In the genomic region with DNA sequence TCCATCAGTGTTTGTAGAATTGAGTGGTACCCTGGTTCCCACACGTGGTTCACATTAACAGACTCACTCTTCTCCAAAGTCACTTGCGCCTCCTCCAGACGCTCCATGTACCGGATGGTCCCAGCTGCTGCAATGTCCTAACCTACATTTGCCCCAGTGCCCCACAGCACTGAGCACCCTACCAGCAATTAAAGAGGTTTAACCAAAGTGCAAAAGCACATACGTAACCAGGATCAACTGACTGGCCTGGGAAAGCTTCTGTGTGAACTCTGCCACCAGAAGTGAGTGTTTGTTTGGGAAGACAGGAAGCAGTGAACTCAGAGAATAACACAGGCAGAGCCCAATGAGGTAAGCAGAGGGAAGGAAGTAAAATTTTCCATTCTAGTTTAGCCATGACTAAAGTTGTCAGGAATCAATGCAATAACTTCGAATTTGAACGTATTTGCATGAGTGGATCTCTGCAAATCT, we compare ENCODE assay signal across 9 cellular contexts. TPM values are rescaled to one million over a fixed set of nuclear protein-coding genes. Genes with fewer than 3 reads are reported as not detected.
DNase-seq lines count a peak whose midpoint lies in the region; ATAC-seq and TF ChIP-seq lines count a peak whose summit lies in the region.
"Had no signal": no experiment of that assay in that cellular context is flagged by ENCODE, and none has a peak within 500 bp of the region (broad histone marks: within the 10 kb centered on the region; RNA-seq: fewer than 3 reads in every experiment).

No MANE protein-coding gene starts in this region.

- H3K27ac Mint-ChIP-seq in activated naive CD8-positive, alpha-beta T cell treated with anti-CD3 and anti-CD28 coated beads, Interleukin-2, amount 10 ng/mL, durations not matched to agents 7 days and 5 days: no peak overlapping the region
- H3K27ac Mint-ChIP-seq in stimulated activated effector memory CD8-positive, alpha-beta T cell treated with anti-CD3 and anti-CD28 coated beads, Interleukin-12 subunit alpha, Interleukin-12 subunit beta, amount 100 ng/mL, for 72 hours: no peak overlapping the region

- H3K9me3 Mint-ChIP-seq in activated naive CD8-positive, alpha-beta T cell treated with anti-CD3 and anti-CD28 coated beads, Interleukin-2, amount 10 ng/mL, durations not matched to agents 7 days and 5 days: no peaks in the 10 kb centered on the region
- H3K9me3 Mint-ChIP-seq in stimulated activated effector memory CD8-positive, alpha-beta T cell treated with anti-CD3 and anti-CD28 coated beads, Interleukin-12 subunit alpha, Interleukin-12 subunit beta, amount 100 ng/mL, for 72 hours: no peaks in the 10 kb centered on the region

- peaks cover 35% of the 10 kb centered on the region for H3K27me3 Mint-ChIP-seq in activated naive CD8-positive, alpha-beta T cell treated with anti-CD3 and anti-CD28 coated beads, Interleukin-2, amount 10 ng/mL, durations not matched to agents 7 days and 5 days

- ATAC-seq in activated naive CD8-positive, alpha-beta T cell treated with anti-CD3 and anti-CD28 coated beads, Interleukin-2, amount 10 ng/mL, durations not matched to agents 7 days and 5 days (ENCODE audit: low read depth): peak; percentile 45
- ATAC-seq in stimulated activated effector memory CD8-positive, alpha-beta T cell treated with anti-CD3 and anti-CD28 coated beads, Interleukin-12 subunit alpha, Interleukin-12 subunit beta, amount 100 ng/mL, for 72 hours: peak; percentile 81
- no peak for ATAC-seq in GM19463 (IDR thresholded peaks at IDR 0.05; ENCODE audit: unreplicated experiment)
- ATAC-seq in HG03439 (IDR thresholded peaks at IDR 0.05; ENCODE audit: unreplicated experiment): no peak

- H3K27ac ChIP-seq in right atrium auricular region: peak overlapping the region; percentile 54 to 75

- POLR2A ChIA-PET in activated naive CD8-positive, alpha-beta T cell treated with anti-CD3 and anti-CD28 coated beads, Interleukin-2, amount 10 ng/mL, durations not matched to agents 7 days and 5 days (lab: Charles Lee): no interaction called here

- H3K36me3 Mint-ChIP-seq in activated naive CD8-positive, alpha-beta T cell treated with anti-CD3 and anti-CD28 coated beads, Interleukin-2, amount 10 ng/mL, durations not matched to agents 7 days and 5 days: no peaks in the 10 kb centered on the region
- no peaks in the 10 kb centered on the region for H3K36me3 Mint-ChIP-seq in stimulated activated effector memory CD8-positive, alpha-beta T cell treated with anti-CD3 and anti-CD28 coated beads, Interleukin-12 subunit alpha, Interleukin-12 subunit beta, amount 100 ng/mL, for 72 hours

- no peaks in the 10 kb centered on the region for H3K36me3 ChIP-seq in right atrium auricular region

- DNase-seq in HFF-Myc (ENCODE audit: extremely low read depth, low read depth) (peak; percentile 74), right atrium auricular region (ENCODE audit: low spot score) (peak; percentile 83), NCI-H774 (lab: John Stamatoyannopoulos, UW) (no peak)
- DNase-seq in activated naive CD8-positive, alpha-beta T cell treated with anti-CD3 and anti-CD28 coated beads, Interleukin-2, amount 10 ng/mL, durations not matched to agents 7 days and 5 days: no peak
- DNase-seq in stimulated activated effector memory CD8-positive, alpha-beta T cell treated with anti-CD3 and anti-CD28 coated beads, Interleukin-12 subunit alpha, Interleukin-12 subunit beta, amount 100 ng/mL, for 72 hours (ENCODE audit: low spot score in 2 of 2): no peak
- DNase-seq: Karpas-422 had no signal

- no peaks in the 10 kb centered on the region for H3K27me3 ChIP-seq in right atrium auricular region

- no peaks in the 10 kb centered on the region for H3K9me3 ChIP-seq in right atrium auricular region

- peaks cover 0 to 13% of the 10 kb centered on the region in 2 donors for H3K4me1 ChIP-seq in right atrium auricular region

- H3K4me1 Mint-ChIP-seq in activated naive CD8-positive, alpha-beta T cell treated with anti-CD3 and anti-CD28 coated beads, Interleukin-2, amount 10 ng/mL, durations not matched to agents 7 days and 5 days: peaks cover 11% of the 10 kb centered on the region
- peaks cover 25% of the 10 kb centered on the region for H3K4me1 Mint-ChIP-seq in stimulated activated effector memory CD8-positive, alpha-beta T cell treated with anti-CD3 and anti-CD28 coated beads, Interleukin-12 subunit alpha, Interleukin-12 subunit beta, amount 100 ng/mL, for 72 hours

- H3K4me3 Mint-ChIP-seq in activated naive CD8-positive, alpha-beta T cell treated with anti-CD3 and anti-CD28 coated beads, Interleukin-2, amount 10 ng/mL, durations not matched to agents 7 days and 5 days: no peak overlapping the region
- no peak overlapping the region for H3K4me3 Mint-ChIP-seq in stimulated activated effector memory CD8-positive, alpha-beta T cell treated with anti-CD3 and anti-CD28 coated beads, Interleukin-12 subunit alpha, Interleukin-12 subunit beta, amount 100 ng/mL, for 72 hours

- TF ChIP-seq CTCF in HFF-Myc (IDR thresholded peaks at IDR 0.05; ENCODE audit: low read depth, low read length, missing control alignments): no peak
- no peak for TF ChIP-seq CTCF in right atrium auricular region (IDR thresholded peaks at IDR 0.05)

- no peak overlapping the region for H3K4me3 ChIP-seq in HFF-Myc (replicated peaks; ENCODE audit: low read depth, low read length)
- no peak overlapping the region for H3K4me3 ChIP-seq in right atrium auricular region

RNA-seq across cellular contexts. Expression of a gene that starts 7.3 kb away (rescaled TPM):
- total RNA-seq in activated naive CD8-positive, alpha-beta T cell treated with anti-CD3 and anti-CD28 coated beads, Interleukin-2, amount 10 ng/mL, durations not matched to agents 7 days and 5 days: not detected
- total RNA-seq in right atrium auricular region: 10 to 100 TPM; 37.4 to 42.4 TPM
- total RNA-seq: T-helper 2 cell treated with Interferon-gamma antibody and Interleukin-4, amounts not matched to agents 100 ng/mL and 5 ng/mL, for 36 hours had no signal

RNA-seq across cellular contexts. Expression of a gene that starts 33.7 kb away (rescaled TPM):
- total RNA-seq in activated naive CD8-positive, alpha-beta T cell treated with anti-CD3 and anti-CD28 coated beads, Interleukin-2, amount 10 ng/mL, durations not matched to agents 7 days and 5 days: not detected
- not detected for total RNA-seq in right atrium auricular region
- total RNA-seq: T-helper 2 cell treated with Interferon-gamma antibody and Interleukin-4, amounts not matched to agents 100 ng/mL and 5 ng/mL, for 36 hours had no signal

Comparison
In these comparisons a context has a peak if more than half of its experiments do, and no peak if none do; other contexts are left out.
1. DNase-seq: peak in HFF-Myc (single experiment) and right atrium auricular region (single experiment); none in activated naive CD8-positive, alpha-beta T cell treated with anti-CD3 and anti-CD28 coated beads, Interleukin-2, amount 10 ng/mL, durations not matched to agents 7 days and 5 days (single experiment), stimulated activated effector memory CD8-positive, alpha-beta T cell treated with anti-CD3 and anti-CD28 coated beads, Interleukin-12 subunit alpha, Interleukin-12 subunit beta, amount 100 ng/mL, for 72 hours (0 of 2) and NCI-H774 (single experiment).
2. ATAC-seq: peak in activated naive CD8-positive, alpha-beta T cell treated with anti-CD3 and anti-CD28 coated beads, Interleukin-2, amount 10 ng/mL, durations not matched to agents 7 days and 5 days (single experiment) and stimulated activated effector memory CD8-positive, alpha-beta T cell treated with anti-CD3 and anti-CD28 coated beads, Interleukin-12 subunit alpha, Interleukin-12 subunit beta, amount 100 ng/mL, for 72 hours (single experiment); none in GM19463 (single experiment) and HG03439 (single experiment).
3. RNA of a gene that starts 7.3 kb away (total RNA-seq): 37.4 to 42.4 TPM in right atrium auricular region; not detected in activated naive CD8-positive, alpha-beta T cell treated with anti-CD3 and anti-CD28 coated beads, Interleukin-2, amount 10 ng/mL, durations not matched to agents 7 days and 5 days; every median in the first group is over 10 times any median in the second.